Comparison of ENCODE assay signal across 35 cellular contexts in the genomic region with DNA sequence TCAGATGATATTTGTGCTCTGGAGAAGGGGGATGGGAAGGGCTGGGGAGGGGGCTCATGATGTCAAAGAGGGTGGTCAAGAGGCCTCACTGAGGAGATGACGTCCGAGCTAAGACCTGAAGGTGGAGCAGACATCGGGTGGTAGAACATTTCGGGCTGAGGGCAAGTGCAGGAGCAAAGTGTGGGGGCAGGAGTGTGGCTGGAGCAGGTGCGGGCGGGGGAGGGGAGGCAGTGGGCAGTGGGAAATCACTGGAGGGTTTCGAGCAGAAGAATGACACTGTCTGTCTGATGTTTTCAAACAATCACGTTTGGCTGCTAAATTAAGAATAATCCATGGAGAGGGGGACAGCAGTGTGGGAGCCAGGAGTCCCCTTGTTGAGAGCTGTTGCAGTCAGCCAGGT. TPM values are rescaled to one million over a fixed set of nuclear protein-coding genes. Genes with fewer than 3 reads are reported as not detected.
"Had no signal": no experiment of that assay in that cellular context is flagged by ENCODE, and none has a peak within 500 bp of the region (broad histone marks: within the 10 kb centered on the region; RNA-seq: fewer than 3 reads in every experiment).

No MANE protein-coding gene starts in this region.

- H3K4me1 ChIP-seq: ascending aorta, foreskin keratinocyte, gastrocnemius medialis had no signal

- H3K36me3 ChIP-seq: brain microvascular endothelial cell, WERI-Rb-1 had no signal

- FAIRE-seq: bronchial epithelial cell had no signal

- H3K4me3 Mint-ChIP-seq: activated B cell treated with CpG ODN at 0.5 μM for 24 hours; activated CD4-positive, alpha-beta memory T cell treated with anti-CD3 and anti-CD28 coated beads for 36 hours; activated CD8-positive, alpha-beta memory T cell treated with anti-CD3 and anti-CD28 coated beads, Interleukin-2, amount 10 ng/mL, durations not matched to agents 7 days and 5 days; activated CD8-positive, alpha-beta T cell treated with anti-CD3 and anti-CD28 coated beads, Interleukin-2, amount 10 ng/mL, durations not matched to agents 7 days and 5 days; activated naive CD4-positive, alpha-beta T cell treated with anti-CD3 and anti-CD28 coated beads, Interleukin-2, amount 10 ng/mL, durations not matched to agents 7 days and 5 days; activated naive CD8-positive, alpha-beta T cell treated with anti-CD3 and anti-CD28 coated beads, Interleukin-2, amount 10 ng/mL, durations not matched to agents 7 days and 5 days; activated T-cell treated with anti-CD3 and anti-CD28 coated beads, Interleukin-2, amount 50 U/mL, for 72 hours; central memory CD8-positive, alpha-beta T cell; dendritic cell treated with granulocyte-macrophage colony-stimulating factor and Interleukin-4, amounts not matched to agents 40 ng/mL and 50 ng/mL, for 4 days; T-helper 1 cell treated with Interleukin-12 subunit alpha and Interleukin-12 subunit beta and Interleukin-4 antibody, amounts not matched to agents 30 μg/mL and 1 μg/mL, for 36 hours had no signal

- H3K4me1 Mint-ChIP-seq: activated B cell treated with CpG ODN at 0.5 μM for 24 hours; activated CD8-positive, alpha-beta memory T cell treated with anti-CD3 and anti-CD28 coated beads, Interleukin-2, amount 10 ng/mL, durations not matched to agents 7 days and 5 days; activated naive CD4-positive, alpha-beta T cell treated with anti-CD3 and anti-CD28 coated beads, Interleukin-2, amount 10 ng/mL, durations not matched to agents 7 days and 5 days; central memory CD8-positive, alpha-beta T cell had no signal

- H3K27me3 Mint-ChIP-seq: activated CD8-positive, alpha-beta memory T cell treated with anti-CD3 and anti-CD28 coated beads, Interleukin-2, amount 10 ng/mL, durations not matched to agents 7 days and 5 days; activated naive CD8-positive, alpha-beta T cell treated with anti-CD3 and anti-CD28 coated beads, Interleukin-2, amount 10 ng/mL, durations not matched to agents 7 days and 5 days had no signal

- DNase-seq: activated B cell treated with CpG ODN at 0.5 μM for 24 hours; activated CD4-positive, alpha-beta memory T cell treated with anti-CD3 and anti-CD28 coated beads for 36 hours; activated CD4-positive, alpha-beta T cell treated with anti-CD3 and anti-CD28 coated beads for 48 hours; activated CD8-positive, alpha-beta memory T cell treated with anti-CD3 and anti-CD28 coated beads, Interleukin-2, amount 10 ng/mL, durations not matched to agents 7 days and 5 days; activated CD8-positive, alpha-beta memory T cell treated with anti-CD3 and anti-CD28 coated beads, Interleukin-2, amount 50 U/mL, for 4 hours; activated CD8-positive, alpha-beta T cell treated with anti-CD3 and anti-CD28 coated beads, Interleukin-2, amount 10 ng/mL, durations not matched to agents 7 days and 5 days; activated gamma-delta T cell; activated naive CD4-positive, alpha-beta T cell; activated naive CD4-positive, alpha-beta T cell treated with anti-CD3 and anti-CD28 coated beads, Interleukin-2, amount 10 ng/mL, durations not matched to agents 7 days and 5 days; activated naive CD8-positive, alpha-beta T cell treated with anti-CD3 and anti-CD28 coated beads, Interleukin-2, amount 10 ng/mL, durations not matched to agents 7 days and 5 days; activated T-cell treated with anti-CD3 and anti-CD28 coated beads, Interleukin-2, amount 50 U/mL, for 1 hour; activated T-cell treated with anti-CD3 and anti-CD28 coated beads, Interleukin-2, amount 50 U/mL, for 72 hours; brain microvascular endothelial cell; dorsolateral prefrontal cortex; effector memory CD4-positive, alpha-beta T cell; erythroblast; foreskin keratinocyte; gastrocnemius medialis; glutamatergic neuron; T1000; WERI-Rb-1 had no signal

- ATAC-seq: activated CD4-positive, CD25-positive, alpha-beta regulatory T cell treated with anti-CD3 and anti-CD28 coated beads, Interleukin-2, amount 50 U/mL, for 24 hours; activated CD8-positive, alpha-beta memory T cell treated with anti-CD3 and anti-CD28 coated beads, Interleukin-2, amount 10 ng/mL, durations not matched to agents 7 days and 5 days; activated CD8-positive, alpha-beta T cell treated with anti-CD3 and anti-CD28 coated beads, Interleukin-2, amount 10 ng/mL, durations not matched to agents 7 days and 5 days; activated naive CD4-positive, alpha-beta T cell treated with anti-CD3 and anti-CD28 coated beads, Interleukin-2, amount 50 U/mL, for 72 hours; activated T-cell treated with anti-CD3 and anti-CD28 coated beads, Interleukin-2, amount 50 U/mL, for 72 hours; foreskin keratinocyte; gastrocnemius medialis; heart left ventricle had no signal

- H3K9me3 Mint-ChIP-seq: activated B cell treated with CpG ODN at 0.5 μM for 24 hours; activated CD4-positive, alpha-beta memory T cell treated with anti-CD3 and anti-CD28 coated beads for 36 hours; activated naive CD4-positive, alpha-beta T cell treated with anti-CD3 and anti-CD28 coated beads, Interleukin-2, amount 10 ng/mL, durations not matched to agents 7 days and 5 days; activated naive CD4-positive, alpha-beta T cell treated with anti-CD3 and anti-CD28 coated beads, Interleukin-2, amount 50 U/mL, for 72 hours; activated naive CD8-positive, alpha-beta T cell treated with anti-CD3 and anti-CD28 coated beads, Interleukin-2, amount 10 ng/mL, durations not matched to agents 7 days and 5 days; activated T-cell treated with anti-CD3 and anti-CD28 coated beads, Interleukin-2, amount 50 U/mL, for 72 hours; central memory CD8-positive, alpha-beta T cell; dendritic cell treated with granulocyte-macrophage colony-stimulating factor and Interleukin-4, amounts not matched to agents 40 ng/mL and 50 ng/mL, for 4 days; T-helper 1 cell treated with Interleukin-12 subunit alpha and Interleukin-12 subunit beta and Interleukin-4 antibody, amounts not matched to agents 30 μg/mL and 1 μg/mL, for 36 hours had no signal

- H3K27ac Mint-ChIP-seq: activated B cell treated with CpG ODN at 0.5 μM for 24 hours; activated CD4-positive, alpha-beta memory T cell treated with anti-CD3 and anti-CD28 coated beads for 36 hours; activated CD8-positive, alpha-beta memory T cell treated with anti-CD3 and anti-CD28 coated beads, Interleukin-2, amount 10 ng/mL, durations not matched to agents 7 days and 5 days; activated CD8-positive, alpha-beta T cell treated with anti-CD3 and anti-CD28 coated beads, Interleukin-2, amount 10 ng/mL, durations not matched to agents 7 days and 5 days; activated naive CD4-positive, alpha-beta T cell treated with anti-CD3 and anti-CD28 coated beads, Interleukin-2, amount 10 ng/mL, durations not matched to agents 7 days and 5 days; activated naive CD8-positive, alpha-beta T cell treated with anti-CD3 and anti-CD28 coated beads, Interleukin-2, amount 10 ng/mL, durations not matched to agents 7 days and 5 days; activated T-cell treated with anti-CD3 and anti-CD28 coated beads, Interleukin-2, amount 50 U/mL, for 72 hours; dendritic cell treated with granulocyte-macrophage colony-stimulating factor and Interleukin-4, amounts not matched to agents 40 ng/mL and 50 ng/mL, for 4 days; T-helper 1 cell treated with Interleukin-12 subunit alpha and Interleukin-12 subunit beta and Interleukin-4 antibody, amounts not matched to agents 30 μg/mL and 1 μg/mL, for 36 hours had no signal

- H3K36me3 Mint-ChIP-seq: activated CD4-positive, alpha-beta memory T cell treated with anti-CD3 and anti-CD28 coated beads for 36 hours; activated CD8-positive, alpha-beta memory T cell treated with anti-CD3 and anti-CD28 coated beads, Interleukin-2, amount 10 ng/mL, durations not matched to agents 7 days and 5 days; activated naive CD4-positive, alpha-beta T cell treated with anti-CD3 and anti-CD28 coated beads, Interleukin-2, amount 10 ng/mL, durations not matched to agents 7 days and 5 days; activated naive CD4-positive, alpha-beta T cell treated with anti-CD3 and anti-CD28 coated beads, Interleukin-2, amount 50 U/mL, for 72 hours; activated naive CD8-positive, alpha-beta T cell treated with anti-CD3 and anti-CD28 coated beads, Interleukin-2, amount 10 ng/mL, durations not matched to agents 7 days and 5 days had no signal

- H3K27ac ChIP-seq: ascending aorta, brain microvascular endothelial cell, coronary artery, dorsolateral prefrontal cortex, esophagus muscularis mucosa, foreskin keratinocyte, gastrocnemius medialis, heart left ventricle had no signal

- H3K9me3 ChIP-seq: ascending aorta, esophagus muscularis mucosa, gastrocnemius medialis, heart left ventricle had no signal

- H3K27me3 ChIP-seq: ascending aorta, brain microvascular endothelial cell, dorsolateral prefrontal cortex, esophagus muscularis mucosa, foreskin keratinocyte, gastrocnemius medialis, heart left ventricle had no signal

- H3K4me3 ChIP-seq: ascending aorta, coronary artery, dorsolateral prefrontal cortex, esophagus muscularis mucosa, gastrocnemius medialis, heart left ventricle had no signal

RNA-seq across cellular contexts. Expression of a gene that starts 54.8 kb away (rescaled TPM):
- total RNA-seq: activated B cell treated with CpG ODN at 0.5 μM for 24 hours; activated CD4-positive, alpha-beta memory T cell treated with anti-CD3 and anti-CD28 coated beads for 36 hours; activated CD8-positive, alpha-beta memory T cell treated with anti-CD3 and anti-CD28 coated beads for 36 hours; activated CD8-positive, alpha-beta memory T cell treated with anti-CD3 and anti-CD28 coated beads, Interleukin-2, amount 10 ng/mL, durations not matched to agents 7 days and 5 days; activated CD8-positive, alpha-beta T cell treated with anti-CD3 and anti-CD28 coated beads, Interleukin-2, amount 10 ng/mL, durations not matched to agents 7 days and 5 days; activated naive CD8-positive, alpha-beta T cell treated with anti-CD3 and anti-CD28 coated beads, Interleukin-2, amount 10 ng/mL, durations not matched to agents 7 days and 5 days; activated T-cell treated with anti-CD3 and anti-CD28 coated beads, Interleukin-2, amount 50 U/mL, for 72 hours; ascending aorta; bronchial epithelial cell; cardiac septum; cerebellum; esophagus muscularis mucosa; foreskin keratinocyte; gastrocnemius medialis; heart left ventricle; T-helper 2 cell treated with Interferon-gamma antibody and Interleukin-4, amounts not matched to agents 100 ng/mL and 5 ng/mL, for 36 hours had no signal
- polyA plus RNA-seq: foreskin keratinocyte, heart left ventricle had no signal
